In genomic region chr2:158598856-158599517, GRCh38 we compare ENCODE assay signal across 16 cellular contexts.
DNase-seq lines count a peak whose midpoint lies in the region; ATAC-seq and TF ChIP-seq lines count a peak whose summit lies in the region.
"Had no signal": no experiment of that assay in that cellular context is flagged by ENCODE, and none has a peak within 500 bp of the region (broad histone marks: within the 10 kb centered on the region; RNA-seq: fewer than 3 reads in every experiment).

No MANE protein-coding gene starts in this region.

- 83% methylated on average over 2 of the region's 3 CpGs; no CpG with 5 or more reads in 1 of the 2 experiments for WGBS in IMR-90 (ENCODE audit: extremely low coverage in 2 of 2, insufficient read length in 1 of 2), 2 experiments

- peak overlapping the region; percentile 89 for H3K27ac ChIP-seq in ACC112 (ENCODE audit: low read depth, low read length)
- H3K27ac ChIP-seq in IMR-90 (ENCODE audit: insufficient read depth, low read length) = no peak overlapping the region
- H3K27ac ChIP-seq in left ventricle myocardium inferior (replicated peaks) = peak overlapping the region; percentile 30
- H3K27ac ChIP-seq in neural progenitor cell = no peak overlapping the region
- H3K27ac ChIP-seq: ovary, vagina had no signal

- H2BK120ac ChIP-seq in IMR-90 (ENCODE audit: low read depth, low read length) = peak overlapping the region; percentile 36; the same call in 1 of the 2 replicates

- peak overlapping the region; percentile 17; the same call in 1 of the 2 replicates for H3K18ac ChIP-seq in IMR-90 (ENCODE audit: low read depth, low read length)

- peak; percentile 6; the same call in 1 of the 2 replicates for ATAC-seq in IMR-90 (ENCODE audit: low read depth)
- ATAC-seq in activated naive CD4-positive, alpha-beta T cell treated with anti-CD3 and anti-CD28 coated beads, Interleukin-2, amount 50 U/mL, for 72 hours = no peak
- no peak for ATAC-seq in GM21737 (IDR thresholded peaks at IDR 0.05; ENCODE audit: unreplicated experiment)
- ATAC-seq: effector memory CD8-positive, alpha-beta T cell had no signal

- no peaks in the 10 kb centered on the region for H3K9me3 ChIP-seq in IMR-90 (ENCODE audit: control insufficient read depth, insufficient read depth, low read length)
- H3K9me3 ChIP-seq in adipocyte (ENCODE audit: control insufficient read depth, low read length) = no peaks in the 10 kb centered on the region
- H3K9me3 ChIP-seq in left ventricle myocardium inferior (replicated peaks) = no peaks in the 10 kb centered on the region
- H3K9me3 ChIP-seq in neural progenitor cell (ENCODE audit: low read depth) = no peaks in the 10 kb centered on the region
- H3K9me3 ChIP-seq: ovary, vagina had no signal

- peaks cover 10% of the 10 kb centered on the region for H3K36me3 Mint-ChIP-seq in neural progenitor cell
- H3K36me3 Mint-ChIP-seq in activated naive CD4-positive, alpha-beta T cell treated with anti-CD3 and anti-CD28 coated beads, Interleukin-2, amount 50 U/mL, for 72 hours = peaks cover 0 to 3% of the 10 kb centered on the region in 2 donors
- H3K36me3 Mint-ChIP-seq: memory B cell had no signal

- H2AK5ac ChIP-seq in IMR-90 (ENCODE audit: low read depth, low read length) = peak overlapping the region; percentile 3

- intact Hi-C loops in IMR-90 (cut with micrococcal nuclease) (no loop called here), left ventricle myocardium inferior (cut with micrococcal nuclease) (no loop called here)

- no peak for TF ChIP-seq POLR2A in IMR-90 (IDR thresholded peaks at IDR 0.05; ENCODE audit: low read depth, low read length)

- H3F3A ChIP-seq in neural progenitor cell (ENCODE audit: low read depth) = no peaks in the 10 kb centered on the region

- no peak overlapping the region; the same call in 2 of the 3 replicates for H2BK15ac ChIP-seq in IMR-90 (ENCODE audit: low read depth, low read length)

- H3K4me2 ChIP-seq in IMR-90 (ENCODE audit: low read depth, low read length) (no peak overlapping the region), neural progenitor cell (no peak overlapping the region)

- TF ChIP-seq RAD21 in IMR-90 (IDR thresholded peaks at IDR 0.05; ENCODE audit: low read length) = no peak

- peaks cover 9% of the 10 kb centered on the region; the same call in 1 of the 2 replicates for H3K9me1 ChIP-seq in IMR-90 (ENCODE audit: insufficient read depth, low read length)

- H4K20me1 ChIP-seq in IMR-90 (ENCODE audit: insufficient read depth, low read length) (no peaks in the 10 kb centered on the region), neural progenitor cell (ENCODE audit: low read depth) (peaks cover 10% of the 10 kb centered on the region)

- peak overlapping the region; percentile 44 for H2BK5ac ChIP-seq in IMR-90 (ENCODE audit: low read depth, low read length, poor library complexity, severe bottlenecking)

- H3K79me2 ChIP-seq in ACC112 (ENCODE audit: control insufficient read depth, insufficient read depth, low read length, unreplicated experiment) (no peaks in the 10 kb centered on the region), neural progenitor cell (ENCODE audit: low read depth) (no peaks in the 10 kb centered on the region)

- peak overlapping the region; percentile 7 to 9; a peak in 1 of 4 replicates for H4K8ac ChIP-seq in IMR-90 (ENCODE audit: low read depth in 2 of 2, low read length in 2 of 2)

- H3K56ac ChIP-seq in IMR-90 (ENCODE audit: extremely low read depth, insufficient read depth, low read length) = no peak overlapping the region

- H3K36me3 ChIP-seq in ACC112 (ENCODE audit: insufficient read depth, low read length) (no peaks in the 10 kb centered on the region; the same call in 1 of the 2 replicates), IMR-90 (ENCODE audit: control insufficient read depth, insufficient read depth, low read length) (peaks cover 1% of the 10 kb centered on the region; the same call in 1 of the 2 replicates), adipocyte (ENCODE audit: control insufficient read depth, insufficient read depth, low read length, severe bottlenecking) (peaks cover 3% of the 10 kb centered on the region), left ventricle myocardium inferior (no peaks in the 10 kb centered on the region), neural progenitor cell (no peaks in the 10 kb centered on the region)
- H3K36me3 ChIP-seq: ovary, vagina had no signal

- no peak overlapping the region for H4K5ac ChIP-seq in IMR-90 (ENCODE audit: low read depth, low read length)

- H2BK20ac ChIP-seq in IMR-90 (ENCODE audit: low read depth, low read length) = peak overlapping the region; percentile 56; the same call in 1 of the 2 replicates

- in situ Hi-C loops in IMR-90 (cut with MboI; ENCODE audit: low sequenced_read_pairs) = no loop called here

- H3K27ac Mint-ChIP-seq in neural progenitor cell = no peak overlapping the region
- no peak overlapping the region for H3K27ac Mint-ChIP-seq in activated naive CD4-positive, alpha-beta T cell treated with anti-CD3 and anti-CD28 coated beads, Interleukin-2, amount 50 U/mL, for 72 hours
- H3K27ac Mint-ChIP-seq: effector memory CD8-positive, alpha-beta T cell; memory B cell had no signal

- no peak overlapping the region for H4K91ac ChIP-seq in IMR-90 (ENCODE audit: insufficient read depth, low read depth, low read length)

- H3K4me1 Mint-ChIP-seq in neural progenitor cell = no peaks in the 10 kb centered on the region
- H3K4me1 Mint-ChIP-seq: memory B cell had no signal

- BruUV-seq in IMR-90 (replicated peaks; lab: Mats Ljungman, UMichigan) = no TSS peak

- no peak overlapping the region for H3K23ac ChIP-seq in IMR-90 (ENCODE audit: low read depth, low read length)

- H3K27me3 Mint-ChIP-seq in neural progenitor cell (ENCODE audit: insufficient read depth, low read depth) = no peaks in the 10 kb centered on the region
- H3K27me3 Mint-ChIP-seq: effector memory CD8-positive, alpha-beta T cell; memory B cell had no signal

- DNase-seq in IMR-90 (peak; percentile 20), adipocyte (ENCODE audit: low read depth) (peak; percentile 10), left ventricle myocardium inferior (no peak), neural progenitor cell (ENCODE audit: low spot score) (no peak), glomerular visceral epithelial cell (ENCODE audit: extremely low spot score) (no peak)
- DNase-seq in activated naive CD4-positive, alpha-beta T cell treated with anti-CD3 and anti-CD28 coated beads, Interleukin-2, amount 50 U/mL, for 72 hours (ENCODE audit: low spot score in 2 of 2) = no peak
- DNase-seq: activated CD8-positive, alpha-beta memory T cell treated with anti-CD3 and anti-CD28 coated beads, Interleukin-2, amount 50 U/mL, for 48 hours; DMS79; effector memory CD8-positive, alpha-beta T cell; GOT3; ovary; stimulated activated CD8-positive, alpha-beta memory T cell treated with anti-CD3 and anti-CD28 coated beads, Interleukin-4, amount 100 ng/mL, for 48 hours had no signal

- H3K4me1 ChIP-seq in ACC112 (ENCODE audit: control insufficient read depth, insufficient read depth, low read length, unreplicated experiment) (peaks cover 19% of the 10 kb centered on the region), IMR-90 (ENCODE audit: control insufficient read depth, insufficient read depth, low read length) (peaks cover 9% of the 10 kb centered on the region), adipocyte (ENCODE audit: control insufficient read depth, insufficient read depth, low read length) (peaks cover 26% of the 10 kb centered on the region), left ventricle myocardium inferior (peaks cover 37% of the 10 kb centered on the region), neural progenitor cell (peaks cover 8% of the 10 kb centered on the region)

- H3K4me3 Mint-ChIP-seq in neural progenitor cell = no peak overlapping the region
- H3K4me3 Mint-ChIP-seq: effector memory CD8-positive, alpha-beta T cell; memory B cell had no signal

- POLR2A ChIA-PET in IMR-90 (lab: Charles Lee; ENCODE audit: unreplicated experiment) = no interaction called here

- H3K9me3 Mint-ChIP-seq in neural progenitor cell = no peaks in the 10 kb centered on the region
- H3K9me3 Mint-ChIP-seq in activated naive CD4-positive, alpha-beta T cell treated with anti-CD3 and anti-CD28 coated beads, Interleukin-2, amount 50 U/mL, for 72 hours = no peaks in the 10 kb centered on the region
- H3K9me3 Mint-ChIP-seq: effector memory CD8-positive, alpha-beta T cell; memory B cell had no signal

- H3K14ac ChIP-seq in IMR-90 (replicated peaks; ENCODE audit: low read depth, low read length) = peak overlapping the region; percentile 55; the same call in 1 of the 2 replicates

- no peak overlapping the region for H3K9ac ChIP-seq in IMR-90 (ENCODE audit: low read depth, low read length)
- H3K9ac ChIP-seq in adipocyte (ENCODE audit: low read length) = no peak overlapping the region
- H3K9ac ChIP-seq in neural progenitor cell = no peak overlapping the region

- peak overlapping the region; percentile 10; the same call in 1 of the 2 replicates for H3K4ac ChIP-seq in IMR-90 (ENCODE audit: low read depth, low read length)

- no peaks in the 10 kb centered on the region for H3K27me3 ChIP-seq in ACC112 (ENCODE audit: insufficient read depth, low read length)
- no peaks in the 10 kb centered on the region for H3K27me3 ChIP-seq in IMR-90 (ENCODE audit: control insufficient read depth, insufficient read depth, low read length)
- no peaks in the 10 kb centered on the region for H3K27me3 ChIP-seq in adipocyte (replicated peaks; ENCODE audit: control insufficient read depth, insufficient read depth, low read length)
- H3K27me3 ChIP-seq in left ventricle myocardium inferior (ENCODE audit: low read depth) = no peaks in the 10 kb centered on the region
- H3K27me3 ChIP-seq in neural progenitor cell = no peaks in the 10 kb centered on the region
- H3K27me3 ChIP-seq: ovary, vagina had no signal

- H2AFZ ChIP-seq in ACC112 (ENCODE audit: low read length, unreplicated experiment) (no peak overlapping the region), IMR-90 (replicated peaks; ENCODE audit: low read length, poor library complexity) (no peak overlapping the region), neural progenitor cell (replicated peaks) (no peak overlapping the region)

- TF ChIP-seq CTCF in IMR-90 (conservative IDR thresholded peaks at IDR 0.05; ENCODE audit: low read depth, low read length) (no peak), left ventricle myocardium inferior (IDR thresholded peaks at IDR 0.05; ENCODE audit: borderline replicate concordance) (no peak), neural progenitor cell (IDR thresholded peaks at IDR 0.05) (no peak)

- no peak overlapping the region for H2AK9ac ChIP-seq in IMR-90 (replicated peaks; ENCODE audit: low read depth, low read length, poor library complexity)

- dilution Hi-C loops in IMR-90 (cut with HindIII; ENCODE audit: low sequenced_read_pairs, unreplicated experiment) = no loop called here

- CTCF ChIA-PET in IMR-90 (lab: Yijun Ruan, JAX) = no interaction called here

- H3K4me3 ChIP-seq in ACC112 (ENCODE audit: low read depth, low read length) (no peak overlapping the region), IMR-90 (ENCODE audit: insufficient read depth, low read depth, low read length) (no peak overlapping the region), adipocyte (ENCODE audit: low read length) (no peak overlapping the region), left ventricle myocardium inferior (no peak overlapping the region), neural progenitor cell (no peak overlapping the region)
- H3K4me3 ChIP-seq: ovary, vagina had no signal

- peaks cover 4 to 13% of the 10 kb centered on the region in 2 experiments; a peak in 3 of 4 replicates for H3K79me1 ChIP-seq in IMR-90 (ENCODE audit: low read depth in 1 of 2, low read length in 2 of 2)

Comparison
In these comparisons a context has a peak if more than half of its experiments do, and no peak if none do; other contexts are left out.
1. H3K27ac ChIP-seq: peak in ACC112 (single experiment) and left ventricle myocardium inferior (single experiment); none in IMR-90 (single experiment) and neural progenitor cell (single experiment).
2. DNase-seq: peak in IMR-90 (single experiment) and adipocyte (single experiment); none in left ventricle myocardium inferior (single experiment), neural progenitor cell (single experiment), activated naive CD4-positive, alpha-beta T cell treated with anti-CD3 and anti-CD28 coated beads, Interleukin-2, amount 50 U/mL, for 72 hours (0 of 2) and glomerular visceral epithelial cell (single experiment).